ENCODE assay signal across 14 cellular contexts in genomic region chr17:11240841-11241610, GRCh38. TPM values are rescaled to one million over a fixed set of nuclear protein-coding genes. Genes with fewer than 3 reads are reported as not detected.
DNase-seq lines count a peak whose midpoint lies in the region; ATAC-seq, FAIRE-seq and TF ChIP-seq lines count a peak whose summit lies in the region.
"Had no signal": no experiment of that assay in that cellular context is flagged by ENCODE, and none has a peak within 500 bp of the region (broad histone marks: within the 10 kb centered on the region; RNA-seq: fewer than 3 reads in every experiment).

Gene SHISA6 (plus strand): TSS chr17:11241213.

- no peaks in the 10 kb centered on the region for H3K9me3 Mint-ChIP-seq in T-helper 2 cell treated with Interferon-gamma antibody and Interleukin-4, amounts not matched to agents 5 μg/mL and 100 μg/mL, for 36 hours

- H3K9me3 ChIP-seq in A673 (ENCODE audit: low read depth, low read length, poor library complexity, severe bottlenecking) (no peaks in the 10 kb centered on the region), prostate gland (no peaks in the 10 kb centered on the region)
- H3K9me3 ChIP-seq: right lobe of liver, SJSA1 had no signal

- TF ChIP-seq CTCF in A673 (conservative IDR thresholded peaks at IDR 0.05; ENCODE audit: low read depth, low read length) (no peak), prostate gland (IDR thresholded peaks at IDR 0.05) (no peak)

- CTCF ChIA-PET in A673 (lab: Charles Lee) = interaction anchor here (0.6 to 1.7 kb wide), 4 partner anchors 36 to 508 kb away, joined by 3 to 5 read pairs (median 4); no protein-coding TSS in a partner anchor

- H3K27ac ChIP-seq in A673 (ENCODE audit: low read depth, low read length, poor library complexity, severe bottlenecking) = peak within 1 kb of the TSS; percentile 82
- H3K27ac ChIP-seq in prostate gland = peak within 1 kb of the TSS; percentile 55 to 72
- H3K27ac ChIP-seq: right lobe of liver, SJSA1 had no signal

- POLR2A ChIA-PET in A673 (lab: Charles Lee; ENCODE audit: low non-redundant PET) = interaction anchor here (0.6 kb wide), 1 partner anchor 665 kb away, joined by 5 read pairs; no protein-coding TSS in a partner anchor

- H3K36me3 Mint-ChIP-seq in T-helper 2 cell treated with Interferon-gamma antibody and Interleukin-4, amounts not matched to agents 5 μg/mL and 100 μg/mL, for 36 hours (ENCODE audit: low read depth) = no peaks in the 10 kb centered on the region
- H3K36me3 Mint-ChIP-seq: CD4-positive, CD25-positive, alpha-beta regulatory T cell had no signal

- peaks cover 40% of the 10 kb centered on the region for H3K4me1 ChIP-seq in A673 (ENCODE audit: insufficient read depth, low read length, poor library complexity, severe bottlenecking)
- H3K4me1 ChIP-seq in prostate gland (replicated peaks) = no peaks in the 10 kb centered on the region
- H3K4me1 ChIP-seq: right lobe of liver, SJSA1 had no signal

- peaks cover 3% of the 10 kb centered on the region for H3K36me3 ChIP-seq in A673 (ENCODE audit: insufficient read depth, low read length, poor library complexity, severe bottlenecking)
- H3K36me3 ChIP-seq in prostate gland = no peaks in the 10 kb centered on the region
- H3K36me3 ChIP-seq: right lobe of liver, SJSA1 had no signal

- H3K27me3 ChIP-seq in A673 (replicated peaks; ENCODE audit: insufficient read depth, low read depth, low read length, poor library complexity) (no peaks in the 10 kb centered on the region), prostate gland (replicated peaks; ENCODE audit: insufficient read depth) (no peaks in the 10 kb centered on the region)
- H3K27me3 ChIP-seq: SJSA1 had no signal

- H3K27me3 Mint-ChIP-seq in T-helper 2 cell treated with Interferon-gamma antibody and Interleukin-4, amounts not matched to agents 5 μg/mL and 100 μg/mL, for 36 hours (ENCODE audit: low read depth) = peaks cover 33% of the 10 kb centered on the region

- peak; percentile 60 for DNase-seq in A673 (ENCODE audit: low spot score)
- no peak for DNase-seq in T-helper 2 cell treated with Interferon-gamma antibody and Interleukin-4, amounts not matched to agents 5 μg/mL and 100 μg/mL, for 36 hours (ENCODE audit: low spot score)
- DNase-seq in prostate gland (ENCODE audit: low spot score) = peak; percentile 7
- DNase-seq in GM19239 (ENCODE audit: insufficient read length, low spot score) = no peak
- DNase-seq in SKM-1 (lab: John Stamatoyannopoulos, UW; ENCODE audit: unreplicated experiment) = no peak
- no peak for DNase-seq in middle frontal gyrus (ENCODE audit: extremely low spot score, low spot score)
- DNase-seq: CD4-positive, CD25-positive, alpha-beta regulatory T cell; HCEC 1CT; right lobe of liver had no signal

- peak within 1 kb of the TSS; percentile 26 for H3K27ac Mint-ChIP-seq in T-helper 2 cell treated with Interferon-gamma antibody and Interleukin-4, amounts not matched to agents 5 μg/mL and 100 μg/mL, for 36 hours
- H3K27ac Mint-ChIP-seq: CD4-positive, CD25-positive, alpha-beta regulatory T cell had no signal

- 0% methylated on average over 11 of the region's 126 CpGs for WGBS in prostate gland

- no TSS peak for BruUV-seq in A673 (replicated peaks; lab: Mats Ljungman, UMichigan)

- no peak within 1 kb of the TSS for H3K4me3 Mint-ChIP-seq in T-helper 2 cell treated with Interferon-gamma antibody and Interleukin-4, amounts not matched to agents 5 μg/mL and 100 μg/mL, for 36 hours
- H3K4me3 Mint-ChIP-seq: CD4-positive, CD25-positive, alpha-beta regulatory T cell had no signal

- FAIRE-seq in GM19239 (lab: Jason Lieb, UNC) = no peak

- ATAC-seq in HG02852 (IDR thresholded peaks at IDR 0.05; ENCODE audit: unreplicated experiment) = no peak

- H3K4me1 Mint-ChIP-seq in T-helper 2 cell treated with Interferon-gamma antibody and Interleukin-4, amounts not matched to agents 5 μg/mL and 100 μg/mL, for 36 hours (ENCODE audit: low read depth) = no peaks in the 10 kb centered on the region

- peak within 1 kb of the TSS; percentile 65 for H3K4me3 ChIP-seq in A673 (ENCODE audit: low read depth, low read length, poor library complexity, severe bottlenecking)
- H3K4me3 ChIP-seq in iPS-11a (ENCODE audit: low read depth, low read length) = peak within 1 kb of the TSS; percentile 45
- H3K4me3 ChIP-seq in prostate gland = peak within 1 kb of the TSS; percentile 52 to 65
- H3K4me3 ChIP-seq: lung, right lobe of liver, SJSA1 had no signal

- intact Hi-C loops in A673 (cut with micrococcal nuclease; ENCODE audit: unreplicated experiment) = loop anchor here (5.0 kb wide), 5 partner anchors 141 to 501 kb away; no protein-coding TSS in a partner anchor
- intact Hi-C loops in prostate gland (cut with DNase I) = no loop called here

- TF ChIP-seq POLR2A in prostate gland (IDR thresholded peaks at IDR 0.05) = no peak

RNA-seq across cellular contexts. Expression of gene SHISA6, which starts in this region (rescaled TPM):
- 40.0 and 42.0 TPM in 2 replicates for total RNA-seq in A673 (2021)
- total RNA-seq in prostate gland = 10 to 100 TPM in 1 of 2 donors, 1 to 10 TPM in 1; 9.0 to 10.6 TPM
- total RNA-seq: activated CD8-positive, alpha-beta memory T cell treated with anti-CD3 and anti-CD28 coated beads for 36 hours; CD4-positive, CD25-positive, alpha-beta regulatory T cell; right lobe of liver had no signal

Comparison
In these comparisons a context has a peak if more than half of its experiments do, and no peak if none do; other contexts are left out.
1. DNase-seq: peak in A673 (single experiment) and prostate gland (single experiment); none in T-helper 2 cell treated with Interferon-gamma antibody and Interleukin-4, amounts not matched to agents 5 μg/mL and 100 μg/mL, for 36 hours (single experiment), GM19239 (single experiment), SKM-1 (single experiment) and middle frontal gyrus (single experiment).
2. Peak in every context shown above with its lines, with median percentiles within 50 percentile points of each other: H3K4me3 ChIP-seq.